Comparison of ENCODE assay signal across 1 cellular context in the genomic region with DNA sequence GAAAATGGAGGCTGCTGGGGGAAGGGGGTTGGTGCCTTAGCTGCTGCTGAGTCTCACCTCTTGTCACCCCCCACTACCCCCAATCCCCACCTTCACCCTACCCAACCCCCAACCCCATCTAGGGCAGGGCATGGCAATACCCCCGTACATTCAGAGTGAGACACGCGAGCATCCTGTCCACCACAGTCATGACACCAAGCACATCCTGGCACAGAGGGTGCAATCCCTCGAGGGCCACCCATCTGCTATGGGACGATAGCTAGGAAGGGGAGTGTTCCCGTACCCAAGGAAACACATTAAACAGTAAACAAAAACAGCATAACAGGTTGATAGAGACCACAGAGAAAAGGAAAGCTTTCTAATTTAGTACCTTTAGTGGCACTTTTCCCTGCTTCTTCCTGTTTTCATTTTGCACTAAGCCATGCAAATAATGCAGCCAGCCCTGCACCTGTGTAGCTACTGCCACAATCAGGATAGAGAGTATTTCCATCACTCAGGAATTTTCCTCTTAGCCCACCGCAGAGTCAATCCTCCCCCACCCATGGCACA.
TF ChIP-seq lines count a peak whose summit lies in the region.

No MANE protein-coding gene starts in this region.

TF ChIP-seq in GM12878, 131 proteins besides CTCF, POLR2A, EP300 and RAD21 (continued from another document):
- TF ChIP-seq MEF2B (IDR thresholded peaks at IDR 0.05; ENCODE audit: partially characterized antibody, poor library complexity, severe bottlenecking) (peak; percentile 21), IKZF2 (IDR thresholded peaks at IDR 0.05) (peak; percentile 57 to 73; a peak in 2 of 4 replicates), RUNX3 (IDR thresholded peaks at IDR 0.05; ENCODE audit: low read length) (peak; percentile 31), TCF3 (IDR thresholded peaks at IDR 0.05; ENCODE audit: borderline replicate concordance, insufficient read depth, low read depth, low read length) (peak; percentile 24; the same call in 1 of the 2 replicates), E4F1 (IDR thresholded peaks at IDR 0.05; ENCODE audit: borderline replicate concordance, partially characterized antibody) (no peak)
